11 cellular contexts compared by ENCODE assay signal in genomic region chr19:3067549-3067948, GRCh38.
"Had no signal": no experiment of that assay in that cellular context is flagged by ENCODE, and none has a peak within 500 bp of the region (broad histone marks: within the 10 kb centered on the region; RNA-seq: fewer than 3 reads in every experiment).

No MANE protein-coding gene starts in this region.

- ATAC-seq: activated CD8-positive, alpha-beta T cell treated with anti-CD3 and anti-CD28 coated beads for 36 hours had no signal

- H3K27ac Mint-ChIP-seq: activated CD8-positive, alpha-beta T cell treated with anti-CD3 and anti-CD28 coated beads for 36 hours had no signal

- H3K4me3 Mint-ChIP-seq: activated CD8-positive, alpha-beta T cell treated with anti-CD3 and anti-CD28 coated beads for 36 hours had no signal

- DNase-seq: activated CD8-positive, alpha-beta memory T cell treated with anti-CD3 and anti-CD28 coated beads, Interleukin-2, amount 50 U/mL, for 48 hours; activated CD8-positive, alpha-beta T cell treated with anti-CD3 and anti-CD28 coated beads for 36 hours; activated naive CD4-positive, alpha-beta T cell; caudate nucleus; effector CD4-positive, alpha-beta T cell; midbrain; stimulated activated CD4-positive, alpha-beta T cell treated with anti-CD3 and anti-CD28 coated beads, Interleukin-4, amount 100 ng/mL, for 4 hours; T1000 had no signal

- H3K4me3 ChIP-seq: coronary artery, SJSA1, tibial artery had no signal

- H3K27me3 Mint-ChIP-seq: activated CD8-positive, alpha-beta T cell treated with anti-CD3 and anti-CD28 coated beads for 36 hours had no signal

- H3K27me3 ChIP-seq: SJSA1 had no signal

- H3K36me3 ChIP-seq: SJSA1, tibial artery had no signal

- H3K27ac ChIP-seq: coronary artery, tibial artery had no signal

- H3K9me3 Mint-ChIP-seq: activated CD8-positive, alpha-beta T cell treated with anti-CD3 and anti-CD28 coated beads for 36 hours had no signal

- H3K9me3 ChIP-seq: SJSA1, tibial artery had no signal
